In genomic region chr16:4660454-4661007, GRCh38 we compare ENCODE assay signal across 8 cellular contexts. TPM values are rescaled to one million over a fixed set of nuclear protein-coding genes. Genes with fewer than 3 reads are reported as not detected.
DNase-seq lines count a peak whose midpoint lies in the region; TF ChIP-seq lines count a peak whose summit lies in the region.

No MANE protein-coding gene starts in this region.

- no peak overlapping the region for H3K4me2 ChIP-seq in Karpas-422 (ENCODE audit: low read depth, low read length, poor library complexity, severe bottlenecking)
- no peak overlapping the region for H3K4me2 ChIP-seq in OCI-LY7 (ENCODE audit: low read length)

- no TSS peak for BruUV-seq in OCI-LY7 (replicated peaks; lab: Mats Ljungman, UMichigan)

- no peaks in the 10 kb centered on the region for H3K4me1 ChIP-seq in Karpas-422 (ENCODE audit: low read length)
- no peaks in the 10 kb centered on the region for H3K4me1 ChIP-seq in OCI-LY7 (ENCODE audit: insufficient read depth, low read length, poor library complexity, severe bottlenecking)

- H3K4me3 ChIP-seq in Karpas-422 (ENCODE audit: low read length) (no peak overlapping the region), OCI-LY7 (ENCODE audit: low read depth, low read length, poor library complexity, severe bottlenecking) (no peak overlapping the region)

- no peak for TF ChIP-seq CTCF in OCI-LY7 (conservative IDR thresholded peaks at IDR 0.05; ENCODE audit: low read length)

- CTCF ChIA-PET in OCI-LY7 (lab: Charles Lee; ENCODE audit: unreplicated experiment) = interaction anchor here (0.6 to 0.7 kb wide), 2 partner anchors 9 to 44 kb away, joined by 3 read pairs; no protein-coding TSS in a partner anchor

- H2AFZ ChIP-seq in Karpas-422 (ENCODE audit: low read length) (no peak overlapping the region), OCI-LY7 (ENCODE audit: low read length) (no peak overlapping the region)

- DNase-seq in DMS 273 (lab: John Stamatoyannopoulos, UW; ENCODE audit: unreplicated experiment) = peak; percentile 75
- DNase-seq in NCI-H2029 treated with DMSO at 0.1 percent for 48 hours (lab: John Stamatoyannopoulos, UW) = peak; percentile 31
- peak; percentile 54 for DNase-seq in activated T-helper 1 cell treated with Interleukin-2 at 50 U/mL for 16 hours (ENCODE audit: low read depth)
- DNase-seq in glomerular visceral epithelial cell (ENCODE audit: extremely low spot score) = peak; percentile 87
- peak; percentile 62 for DNase-seq in stimulated activated CD4-positive, alpha-beta T cell treated with anti-CD3 and anti-CD28 coated beads, Interleukin-12 subunit alpha, Interleukin-12 subunit beta, amount 100 ng/mL, for 4 hours
- DNase-seq in Karpas-422 = no peak
- no peak for DNase-seq in NCI-H2171 (lab: John Stamatoyannopoulos, UW)
- DNase-seq in OCI-LY7 (ENCODE audit: low spot score) = no peak

- no peaks in the 10 kb centered on the region for H3K79me2 ChIP-seq in Karpas-422 (ENCODE audit: low read length)
- no peaks in the 10 kb centered on the region for H3K79me2 ChIP-seq in OCI-LY7 (ENCODE audit: insufficient read depth, low read depth, low read length)

- no peaks in the 10 kb centered on the region for H4K20me1 ChIP-seq in Karpas-422 (ENCODE audit: insufficient read depth, low read depth, low read length)
- no peaks in the 10 kb centered on the region for H4K20me1 ChIP-seq in OCI-LY7 (ENCODE audit: insufficient read depth, low read length)

- no peaks in the 10 kb centered on the region for H3K27me3 ChIP-seq in Karpas-422 (ENCODE audit: low read length)

- no peaks in the 10 kb centered on the region for H3K36me3 ChIP-seq in Karpas-422 (ENCODE audit: insufficient read depth, low read length)
- H3K36me3 ChIP-seq in OCI-LY7 (ENCODE audit: insufficient read depth, low read length) = peaks cover 11% of the 10 kb centered on the region; the same call in 1 of the 2 replicates

- intact Hi-C loops in OCI-LY7 (cut with micrococcal nuclease; ENCODE audit: unreplicated experiment) = no loop called here

- POLR2A ChIA-PET in OCI-LY7 (lab: Charles Lee) = interaction anchor here (0.6 kb wide), 1 partner anchor 125 kb away, joined by 5 read pairs; no protein-coding TSS in a partner anchor

- no peak overlapping the region for H3K27ac ChIP-seq in Karpas-422 (ENCODE audit: low read length)
- no peak overlapping the region for H3K27ac ChIP-seq in OCI-LY7 (ENCODE audit: low read depth, low read length, poor library complexity, severe bottlenecking)

- H3K9ac ChIP-seq in Karpas-422 (ENCODE audit: low read length) = no peak overlapping the region

- H3K9me3 ChIP-seq in Karpas-422 (ENCODE audit: low read length) = no peaks in the 10 kb centered on the region
- no peaks in the 10 kb centered on the region for H3K9me3 ChIP-seq in OCI-LY7 (ENCODE audit: low read length)

- H3K9me2 ChIP-seq in Karpas-422 (replicated peaks; ENCODE audit: insufficient read depth, low read length) (no peaks in the 10 kb centered on the region), OCI-LY7 (ENCODE audit: insufficient read depth, low read length) (no peaks in the 10 kb centered on the region)

RNA-seq across cellular contexts. Expression of gene NUDT16L1, which starts 32.8 kb away (rescaled TPM):
- total RNA-seq in Karpas-422 (2014; rRNA removed; shearing (Covaris generic); ENCODE audit: low replicate concordance) = 24.0 and 53.9 TPM in 2 replicates
- total RNA-seq in OCI-LY7 (2014; rRNA removed; shearing (Covaris generic)) = 14.9 and 17.8 TPM in 2 replicates
- total RNA-seq in OCI-LY7 (2022) = 15.9 and 18.9 TPM in 2 replicates

RNA-seq across cellular contexts. Expression of gene MGRN1, which starts 35.9 kb away (rescaled TPM):
- total RNA-seq in Karpas-422 (2014; rRNA removed; shearing (Covaris generic); ENCODE audit: low replicate concordance) = 16.8 and 23.0 TPM in 2 replicates
- 14.1 and 14.3 TPM in 2 replicates for total RNA-seq in OCI-LY7 (2014; rRNA removed; shearing (Covaris generic))
- 43.1 and 45.4 TPM in 2 replicates for total RNA-seq in OCI-LY7 (2022)

RNA-seq across cellular contexts. Expression of gene UBALD1, which starts 45.8 kb away (rescaled TPM):
- total RNA-seq in Karpas-422 (2014; rRNA removed; shearing (Covaris generic); ENCODE audit: low replicate concordance) = 10.0 and 30.6 TPM in 2 replicates
- 11.1 and 12.6 TPM in 2 replicates for total RNA-seq in OCI-LY7 (2014; rRNA removed; shearing (Covaris generic))
- total RNA-seq in OCI-LY7 (2022) = 34.1 and 34.9 TPM in 2 replicates

Comparison
In these comparisons a context has a peak if more than half of its experiments do, and no peak if none do; other contexts are left out.
1. DNase-seq: peak in DMS 273 (single experiment), NCI-H2029 treated with DMSO at 0.1 percent for 48 hours (single experiment), activated T-helper 1 cell treated with Interleukin-2 at 50 U/mL for 16 hours (single experiment), glomerular visceral epithelial cell (single experiment) and stimulated activated CD4-positive, alpha-beta T cell treated with anti-CD3 and anti-CD28 coated beads, Interleukin-12 subunit alpha, Interleukin-12 subunit beta, amount 100 ng/mL, for 4 hours (single experiment); none in Karpas-422 (single experiment), NCI-H2171 (single experiment) and OCI-LY7 (single experiment).